Comparison of ENCODE assay signal across 9 cellular contexts in genomic region chrX:49164589-49165360, GRCh38. TPM values are rescaled to one million over a fixed set of nuclear protein-coding genes. Genes with fewer than 3 reads are reported as not detected.
A peak's percentile ranks its signal among the peaks of the same experiment; 100 is the strongest.
DNase-seq lines count a peak whose midpoint lies in the region; ATAC-seq and TF ChIP-seq lines count a peak whose summit lies in the region.
"Had no signal": no experiment of that assay in that cellular context is flagged by ENCODE, and none has a peak within 500 bp of the region (broad histone marks: within the 10 kb centered on the region; RNA-seq: fewer than 3 reads in every experiment).

No MANE protein-coding gene starts in this region.

- H3K27ac ChIP-seq in right lobe of liver (peak overlapping the region in 2 of 3 donors; percentile 81 to 87), temporal lobe (ENCODE audit: low read depth, low read length) (peak overlapping the region; percentile 88)

- TF ChIP-seq CTCF in right lobe of liver (IDR thresholded peaks at IDR 0.05), result no peak

- H3K27me3 ChIP-seq in right lobe of liver, result no peaks in the 10 kb centered on the region

- H3K4me3 ChIP-seq in right lobe of liver, result no peak overlapping the region

- no peak for DNase-seq in activated T-cell treated with anti-CD3 and anti-CD28 coated beads, Interleukin-2, amount 50 U/mL, for 72 hours
- no peak for DNase-seq in activated T-cell treated with anti-CD3 and anti-CD28 coated beads, Interleukin-2, amount 50 U/mL, for 1 hour
- no peak for DNase-seq in activated T-helper 2 cell treated with anti-CD3 and anti-CD28 coated beads, Interferon-gamma antibody, Interleukin-2, Interleukin-4, amounts not matched to agents 10 μg/mL and 5 μg/mL and 100 μg/mL, durations not matched to agents 14 hours and 24 hours and 36 hours (ENCODE audit: low spot score)
- DNase-seq in right lobe of liver, result peak in 1 of 3 donors; percentile 52
- no peak for DNase-seq in NCI-H526 treated with DMSO at 0.1 percent for 48 hours (lab: John Stamatoyannopoulos, UW)
- DNase-seq in GM19238 (ENCODE audit: insufficient read length, low spot score), result no peak
- DNase-seq in DMS79 treated with DMSO at 0.1 percent for 48 hours (lab: John Stamatoyannopoulos, UW), result no peak

- H3K4me3 Mint-ChIP-seq in activated T-cell treated with anti-CD3 and anti-CD28 coated beads, Interleukin-2, amount 50 U/mL, for 72 hours, result peak overlapping the region; percentile 55 to 83
- H3K4me3 Mint-ChIP-seq in activated T-helper 2 cell treated with anti-CD3 and anti-CD28 coated beads, Interferon-gamma antibody, Interleukin-2, Interleukin-4, amounts not matched to agents 10 μg/mL and 5 μg/mL and 100 μg/mL, durations not matched to agents 14 hours and 24 hours and 36 hours (ENCODE audit: low read depth), result peak overlapping the region; percentile 76

- no peaks in the 10 kb centered on the region for H3K36me3 ChIP-seq in right lobe of liver
- H3K36me3 ChIP-seq: HAP-1 had no signal

- peaks cover 0 to 11% (median 4%) of the 10 kb centered on the region in 4 donors for H3K4me1 ChIP-seq in right lobe of liver

- H3K9me3 Mint-ChIP-seq in activated T-cell treated with anti-CD3 and anti-CD28 coated beads, Interleukin-2, amount 50 U/mL, for 72 hours, result no peaks in the 10 kb centered on the region
- H3K9me3 Mint-ChIP-seq in activated T-helper 2 cell treated with anti-CD3 and anti-CD28 coated beads, Interferon-gamma antibody, Interleukin-2, Interleukin-4, amounts not matched to agents 10 μg/mL and 5 μg/mL and 100 μg/mL, durations not matched to agents 14 hours and 24 hours and 36 hours, result no peaks in the 10 kb centered on the region

- H3K4me1 Mint-ChIP-seq in activated T-cell treated with anti-CD3 and anti-CD28 coated beads, Interleukin-2, amount 50 U/mL, for 72 hours (ENCODE audit: low read depth), result peaks cover 29% of the 10 kb centered on the region
- peaks cover 24% of the 10 kb centered on the region for H3K4me1 Mint-ChIP-seq in activated T-helper 2 cell treated with anti-CD3 and anti-CD28 coated beads, Interferon-gamma antibody, Interleukin-2, Interleukin-4, amounts not matched to agents 10 μg/mL and 5 μg/mL and 100 μg/mL, durations not matched to agents 14 hours and 24 hours and 36 hours (ENCODE audit: low read depth)

- WGBS in right lobe of liver (ENCODE audit: insufficient coverage, low coverage, low lambda C conversion rate, missing lambda C conversion rate), result 80% methylated on average over 2 of the region's 31 CpGs

- TF ChIP-seq POLR2A in right lobe of liver (IDR thresholded peaks at IDR 0.05), result no peak

- H3K27ac Mint-ChIP-seq in activated T-cell treated with anti-CD3 and anti-CD28 coated beads, Interleukin-2, amount 50 U/mL, for 72 hours, result peak overlapping the region; percentile 87
- H3K27ac Mint-ChIP-seq in activated T-helper 2 cell treated with anti-CD3 and anti-CD28 coated beads, Interferon-gamma antibody, Interleukin-2, Interleukin-4, amounts not matched to agents 10 μg/mL and 5 μg/mL and 100 μg/mL, durations not matched to agents 14 hours and 24 hours and 36 hours, result no peak overlapping the region

- ATAC-seq in activated T-cell treated with anti-CD3 and anti-CD28 coated beads, Interleukin-2, amount 50 U/mL, for 72 hours (replicated peaks in 1 of 2), result no peak
- no peak for ATAC-seq in right lobe of liver

- no peaks in the 10 kb centered on the region for H3K9me3 ChIP-seq in right lobe of liver
- H3K9me3 ChIP-seq: HAP-1 had no signal

- intact Hi-C loops in activated T-helper 2 cell treated with anti-CD3 and anti-CD28 coated beads, Interferon-gamma antibody, Interleukin-2, Interleukin-4, amounts not matched to agents 10 μg/mL and 5 μg/mL and 100 μg/mL, durations not matched to agents 14 hours and 24 hours and 36 hours (cut with micrococcal nuclease), result loop anchor here (10.0 kb wide), 2 partner anchors 60 to 360 kb away; partner anchors contain the start of gene HDAC6
- intact Hi-C loops in right lobe of liver (cut with DNase I), result no loop called here

- peaks cover 0 to 2% of the 10 kb centered on the region in 2 donors for H3K36me3 Mint-ChIP-seq in activated T-cell treated with anti-CD3 and anti-CD28 coated beads, Interleukin-2, amount 50 U/mL, for 72 hours (ENCODE audit: insufficient read depth in 2 of 2)
- H3K36me3 Mint-ChIP-seq in activated T-helper 2 cell treated with anti-CD3 and anti-CD28 coated beads, Interferon-gamma antibody, Interleukin-2, Interleukin-4, amounts not matched to agents 10 μg/mL and 5 μg/mL and 100 μg/mL, durations not matched to agents 14 hours and 24 hours and 36 hours (ENCODE audit: low read depth), result no peaks in the 10 kb centered on the region

- H3K27me3 Mint-ChIP-seq in activated T-cell treated with anti-CD3 and anti-CD28 coated beads, Interleukin-2, amount 50 U/mL, for 72 hours (ENCODE audit: low read depth), result no peaks in the 10 kb centered on the region
- no peaks in the 10 kb centered on the region for H3K27me3 Mint-ChIP-seq in activated T-helper 2 cell treated with anti-CD3 and anti-CD28 coated beads, Interferon-gamma antibody, Interleukin-2, Interleukin-4, amounts not matched to agents 10 μg/mL and 5 μg/mL and 100 μg/mL, durations not matched to agents 14 hours and 24 hours and 36 hours (ENCODE audit: low read depth)

RNA-seq across cellular contexts. Expression of gene MAGIX, which starts 2.2 kb away (rescaled TPM):
- total RNA-seq in activated T-cell treated with anti-CD3 and anti-CD28 coated beads, Interleukin-2, amount 50 U/mL, for 72 hours, result under 1 TPM; 0.84 to 0.93 TPM
- total RNA-seq in activated T-helper 2 cell treated with anti-CD3 and anti-CD28 coated beads, Interferon-gamma antibody, Interleukin-2, Interleukin-4, amounts not matched to agents 10 μg/mL and 5 μg/mL and 100 μg/mL, durations not matched to agents 14 hours and 24 hours and 36 hours, result 1.6 and 2.1 TPM in 2 replicates
- 10 to 100 TPM in 4 of 6 experiments, 1 to 10 TPM in 2; 8.8 to 24.0 (median 18.4) TPM for total RNA-seq in right lobe of liver
- 1.5 TPM for total RNA-seq in temporal lobe

RNA-seq across cellular contexts. Expression of gene PLP2, which starts 6.9 kb away (rescaled TPM):
- total RNA-seq in activated T-cell treated with anti-CD3 and anti-CD28 coated beads, Interleukin-2, amount 50 U/mL, for 72 hours, result 100 to 1,000 TPM; 232 to 266 TPM
- total RNA-seq in activated T-helper 2 cell treated with anti-CD3 and anti-CD28 coated beads, Interferon-gamma antibody, Interleukin-2, Interleukin-4, amounts not matched to agents 10 μg/mL and 5 μg/mL and 100 μg/mL, durations not matched to agents 14 hours and 24 hours and 36 hours, result 112 and 116 TPM in 2 replicates
- 10 to 100 TPM in 4 of 6 experiments, 1 to 10 TPM in 2; 7.4 to 24.4 (median 14.5) TPM for total RNA-seq in right lobe of liver
- total RNA-seq in temporal lobe, result 1.2 TPM

RNA-seq across cellular contexts. Expression of gene PRICKLE3, which starts 21.4 kb away (rescaled TPM):
- 10 to 100 TPM; 17.4 to 17.6 TPM for total RNA-seq in activated T-cell treated with anti-CD3 and anti-CD28 coated beads, Interleukin-2, amount 50 U/mL, for 72 hours
- 24.5 and 26.9 TPM in 2 replicates for total RNA-seq in activated T-helper 2 cell treated with anti-CD3 and anti-CD28 coated beads, Interferon-gamma antibody, Interleukin-2, Interleukin-4, amounts not matched to agents 10 μg/mL and 5 μg/mL and 100 μg/mL, durations not matched to agents 14 hours and 24 hours and 36 hours
- total RNA-seq in right lobe of liver (1 to 10 TPM; 3.8 to 6.4 (median 5.0) TPM), temporal lobe (0.74 TPM)

RNA-seq across cellular contexts. Expression of gene SYP, which starts 35.2 kb away (rescaled TPM):
- 10 to 100 TPM in 1 of 2 donors, 1 to 10 TPM in 1; 8.7 to 15.9 TPM for total RNA-seq in activated T-cell treated with anti-CD3 and anti-CD28 coated beads, Interleukin-2, amount 50 U/mL, for 72 hours
- total RNA-seq in activated T-helper 2 cell treated with anti-CD3 and anti-CD28 coated beads, Interferon-gamma antibody, Interleukin-2, Interleukin-4, amounts not matched to agents 10 μg/mL and 5 μg/mL and 100 μg/mL, durations not matched to agents 14 hours and 24 hours and 36 hours, result 3.8 and 4.3 TPM in 2 replicates
- total RNA-seq in right lobe of liver, result under 1 TPM in 5 of 6 experiments, not detected in 1; 0.12 to 0.39 (median 0.27) TPM
- 107 TPM for total RNA-seq in temporal lobe

RNA-seq across cellular contexts. Expression of gene GPKOW, which starts 41.2 kb away (rescaled TPM):
- 10 to 100 TPM; 14.7 to 17.8 TPM for total RNA-seq in activated T-cell treated with anti-CD3 and anti-CD28 coated beads, Interleukin-2, amount 50 U/mL, for 72 hours
- 25.8 and 26.3 TPM in 2 replicates for total RNA-seq in activated T-helper 2 cell treated with anti-CD3 and anti-CD28 coated beads, Interferon-gamma antibody, Interleukin-2, Interleukin-4, amounts not matched to agents 10 μg/mL and 5 μg/mL and 100 μg/mL, durations not matched to agents 14 hours and 24 hours and 36 hours
- total RNA-seq in right lobe of liver, result 10 to 100 TPM in 3 of 6 experiments, 1 to 10 TPM in 3; 9.3 to 14.9 (median 10.2) TPM
- 15.7 TPM for total RNA-seq in temporal lobe
